ENCODE assay signal across 13 cellular contexts in genomic region chr22:50207383-50208031, GRCh38. TPM values are rescaled to one million over a fixed set of nuclear protein-coding genes. Genes with fewer than 3 reads are reported as not detected.
DNase-seq lines count a peak whose midpoint lies in the region; ATAC-seq lines count a peak whose summit lies in the region.
"Had no signal": no experiment of that assay in that cellular context is flagged by ENCODE, and none has a peak within 500 bp of the region (broad histone marks: within the 10 kb centered on the region; RNA-seq: fewer than 3 reads in every experiment).

No MANE protein-coding gene starts in this region.

- peaks cover 56% of the 10 kb centered on the region for H3K4me1 Mint-ChIP-seq in dendritic cell treated with granulocyte-macrophage colony-stimulating factor and Interleukin-4, amounts not matched to agents 40 ng/mL and 50 ng/mL, for 4 days (ENCODE audit: low read depth)
- H3K4me1 Mint-ChIP-seq in activated T-helper 1 cell treated with anti-CD3 and anti-CD28 coated beads, Interleukin-12 subunit alpha, Interleukin-12 subunit beta, Interleukin-2, Interleukin-4 antibody, amounts not matched to agents 30 ng/mL and 10 ng/mL and 1 ng/mL, durations not matched to agents 14 hours and 24 hours and 36 hours (ENCODE audit: low read depth), result peaks cover 12% of the 10 kb centered on the region

- H4K91ac ChIP-seq in neuronal stem cell (ENCODE audit: low read depth, low read length, poor library complexity), result no peak overlapping the region

- no peak overlapping the region for H2AFZ ChIP-seq in neuronal stem cell (ENCODE audit: low read length)

- H3K18ac ChIP-seq in neuronal stem cell (ENCODE audit: low read length), result no peak overlapping the region

- in situ Hi-C loops in G401 (cut with HindIII; ENCODE audit: low sequenced_read_pairs), result no loop called here

- H2BK12ac ChIP-seq in neuronal stem cell (ENCODE audit: low read length), result no peak overlapping the region

- ATAC-seq in stimulated activated naive CD8-positive, alpha-beta T cell treated with anti-CD3 and anti-CD28 coated beads, Interleukin-15, Interleukin-2, amounts not matched to agents 100 U/mL and 50 U/mL, for 24 hours, result no peak

- H3K4me3 ChIP-seq in neuronal stem cell (ENCODE audit: low read length in 2 of 2), result no peak overlapping the region

- H3K27me3 ChIP-seq in neuronal stem cell (ENCODE audit: control insufficient read depth in 3 of 3, insufficient read depth in 3 of 3, low read depth in 1 of 3, low read length in 3 of 3), result no peaks in the 10 kb centered on the region

- peak overlapping the region; percentile 6 for H4K8ac ChIP-seq in neuronal stem cell (ENCODE audit: low read depth, low read length)

- peaks cover 33 to 77% of the 10 kb centered on the region in 2 donors for H3K36me3 ChIP-seq in neuronal stem cell (replicated peaks in 1 of 2; ENCODE audit: control insufficient read depth in 2 of 2, insufficient read depth in 2 of 2, low read length in 2 of 2)

- no peak overlapping the region for H2AK5ac ChIP-seq in neuronal stem cell (ENCODE audit: low read depth, low read length)

- WGBS in neuronal stem cell (ENCODE audit: extremely low coverage in 2 of 2, insufficient read length in 2 of 2, insufficient replicate concordance in 1 of 2), 2 donors, result no CpG with 5 or more reads among the region's 22 CpGs

- no peaks in the 10 kb centered on the region for H3K27me3 Mint-ChIP-seq in dendritic cell treated with granulocyte-macrophage colony-stimulating factor and Interleukin-4, amounts not matched to agents 40 ng/mL and 50 ng/mL, for 4 days
- H3K27me3 Mint-ChIP-seq in activated T-helper 1 cell treated with anti-CD3 and anti-CD28 coated beads, Interleukin-12 subunit alpha, Interleukin-12 subunit beta, Interleukin-2, Interleukin-4 antibody, amounts not matched to agents 30 ng/mL and 10 ng/mL and 1 ng/mL, durations not matched to agents 14 hours and 24 hours and 36 hours (ENCODE audit: insufficient read depth), result no peaks in the 10 kb centered on the region
- H3K27me3 Mint-ChIP-seq: activated naive CD8-positive, alpha-beta T cell treated with anti-CD3 and anti-CD28 coated beads, Interleukin-2, amount 10 ng/mL, durations not matched to agents 7 days and 5 days had no signal

- H3K9ac ChIP-seq in neuronal stem cell (ENCODE audit: low read depth, low read length, poor library complexity), result no peak overlapping the region

- peaks cover 0 to 8% of the 10 kb centered on the region in 2 donors for H3K4me1 ChIP-seq in neuronal stem cell (ENCODE audit: control insufficient read depth in 2 of 2, insufficient read depth in 1 of 2, low read depth in 1 of 2, low read length in 2 of 2)

- no peak overlapping the region for H2BK5ac ChIP-seq in neuronal stem cell (ENCODE audit: low read length)

- H3K23ac ChIP-seq in neuronal stem cell (ENCODE audit: low read depth, low read length, poor library complexity), result no peak overlapping the region

- peaks cover 5% of the 10 kb centered on the region for H3K79me1 ChIP-seq in neuronal stem cell (ENCODE audit: low read depth, low read length)

- H3K4me2 ChIP-seq in neuronal stem cell (ENCODE audit: insufficient read depth, low read length, poor library complexity, severe bottlenecking), result no peak overlapping the region

- no peak overlapping the region for H3K27ac ChIP-seq in neuronal stem cell (replicated peaks; ENCODE audit: low read length)

- H3K27ac Mint-ChIP-seq in dendritic cell treated with granulocyte-macrophage colony-stimulating factor and Interleukin-4, amounts not matched to agents 40 ng/mL and 50 ng/mL, for 4 days, result peak overlapping the region; percentile 32
- no peak overlapping the region for H3K27ac Mint-ChIP-seq in activated T-helper 1 cell treated with anti-CD3 and anti-CD28 coated beads, Interleukin-12 subunit alpha, Interleukin-12 subunit beta, Interleukin-2, Interleukin-4 antibody, amounts not matched to agents 30 ng/mL and 10 ng/mL and 1 ng/mL, durations not matched to agents 14 hours and 24 hours and 36 hours
- H3K27ac Mint-ChIP-seq: activated naive CD8-positive, alpha-beta T cell treated with anti-CD3 and anti-CD28 coated beads, Interleukin-2, amount 10 ng/mL, durations not matched to agents 7 days and 5 days had no signal

- H2BK15ac ChIP-seq in neuronal stem cell (ENCODE audit: low read length), result no peak overlapping the region

- no peak overlapping the region for H3K14ac ChIP-seq in neuronal stem cell (ENCODE audit: low read length)

- intact Hi-C loops in dendritic cell treated with granulocyte-macrophage colony-stimulating factor and Interleukin-4, amounts not matched to agents 40 ng/mL and 50 ng/mL, for 4 days (cut with micrococcal nuclease), result loop anchor here (5.0 to 10.0 kb wide), 2 partner anchors 40 to 273 kb away; no protein-coding TSS in a partner anchor
- intact Hi-C loops in activated T-helper 1 cell treated with anti-CD3 and anti-CD28 coated beads, Interleukin-12 subunit alpha, Interleukin-12 subunit beta, Interleukin-2, Interleukin-4 antibody, amounts not matched to agents 30 ng/mL and 10 ng/mL and 1 ng/mL, durations not matched to agents 14 hours and 24 hours and 36 hours (cut with micrococcal nuclease), result loop anchor here (2.0 kb wide), 1 partner anchor 17 kb away; no protein-coding TSS in a partner anchor

- no peak overlapping the region for H3K4ac ChIP-seq in neuronal stem cell (ENCODE audit: low read length)

- no peak overlapping the region for H2BK120ac ChIP-seq in neuronal stem cell (ENCODE audit: low read depth, low read length)

- peaks cover 2 to 14% of the 10 kb centered on the region in 2 donors for H3K9me3 ChIP-seq in neuronal stem cell (replicated peaks in 1 of 2; ENCODE audit: control insufficient read depth in 2 of 2, insufficient read depth in 1 of 2, low read depth in 1 of 2, low read length in 2 of 2)

- H3K36me3 Mint-ChIP-seq in dendritic cell treated with granulocyte-macrophage colony-stimulating factor and Interleukin-4, amounts not matched to agents 40 ng/mL and 50 ng/mL, for 4 days (ENCODE audit: low read depth), result peaks cover 90% of the 10 kb centered on the region
- H3K36me3 Mint-ChIP-seq in activated T-helper 1 cell treated with anti-CD3 and anti-CD28 coated beads, Interleukin-12 subunit alpha, Interleukin-12 subunit beta, Interleukin-2, Interleukin-4 antibody, amounts not matched to agents 30 ng/mL and 10 ng/mL and 1 ng/mL, durations not matched to agents 14 hours and 24 hours and 36 hours (ENCODE audit: low read depth), result peaks cover 26% of the 10 kb centered on the region

- H3K9me3 Mint-ChIP-seq in dendritic cell treated with granulocyte-macrophage colony-stimulating factor and Interleukin-4, amounts not matched to agents 40 ng/mL and 50 ng/mL, for 4 days, result no peaks in the 10 kb centered on the region
- H3K9me3 Mint-ChIP-seq in activated T-helper 1 cell treated with anti-CD3 and anti-CD28 coated beads, Interleukin-12 subunit alpha, Interleukin-12 subunit beta, Interleukin-2, Interleukin-4 antibody, amounts not matched to agents 30 ng/mL and 10 ng/mL and 1 ng/mL, durations not matched to agents 14 hours and 24 hours and 36 hours, result no peaks in the 10 kb centered on the region
- H3K9me3 Mint-ChIP-seq: activated naive CD8-positive, alpha-beta T cell treated with anti-CD3 and anti-CD28 coated beads, Interleukin-2, amount 10 ng/mL, durations not matched to agents 7 days and 5 days had no signal

- DNase-seq in G401 (ENCODE audit: low spot score), result peak; percentile 7
- no peak for DNase-seq in neuronal stem cell (ENCODE audit: low spot score)
- DNase-seq in activated T-helper 1 cell treated with anti-CD3 and anti-CD28 coated beads, Interleukin-12 subunit alpha, Interleukin-12 subunit beta, Interleukin-2, Interleukin-4 antibody, amounts not matched to agents 30 ng/mL and 10 ng/mL and 1 ng/mL, durations not matched to agents 14 hours and 24 hours and 36 hours (ENCODE audit: low spot score), result no peak
- DNase-seq in dedifferentiated amniotic fluid mesenchymal stem cell (ENCODE audit: extremely low spot score), result no peak
- no peak for DNase-seq in stimulated activated naive CD8-positive, alpha-beta T cell treated with anti-CD3 and anti-CD28 coated beads, Interleukin-15, Interleukin-2, amounts not matched to agents 100 U/mL and 50 U/mL, for 24 hours
- DNase-seq: activated CD4-positive, alpha-beta T cell treated with anti-CD3 and anti-CD28 coated beads for 4 hours; activated naive CD8-positive, alpha-beta T cell treated with anti-CD3 and anti-CD28 coated beads, Interleukin-2, amount 10 ng/mL, durations not matched to agents 7 days and 5 days; KG1; NCI-H1417 treated with DMSO at 0.1 percent for 48 hours; SHP77 treated with DMSO at 0.1 percent for 48 hours; stimulated activated CD4-positive, alpha-beta T cell treated with anti-CD3 and anti-CD28 coated beads, Interleukin-4, amount 100 ng/mL, for 1 hour; T-helper 9 cell had no signal

- H3K4me3 Mint-ChIP-seq in dendritic cell treated with granulocyte-macrophage colony-stimulating factor and Interleukin-4, amounts not matched to agents 40 ng/mL and 50 ng/mL, for 4 days, result no peak overlapping the region
- no peak overlapping the region for H3K4me3 Mint-ChIP-seq in activated T-helper 1 cell treated with anti-CD3 and anti-CD28 coated beads, Interleukin-12 subunit alpha, Interleukin-12 subunit beta, Interleukin-2, Interleukin-4 antibody, amounts not matched to agents 30 ng/mL and 10 ng/mL and 1 ng/mL, durations not matched to agents 14 hours and 24 hours and 36 hours
- H3K4me3 Mint-ChIP-seq: activated naive CD8-positive, alpha-beta T cell treated with anti-CD3 and anti-CD28 coated beads, Interleukin-2, amount 10 ng/mL, durations not matched to agents 7 days and 5 days had no signal

RNA-seq across cellular contexts. Expression of gene SELENOO, which starts 6.7 kb away (rescaled TPM):
- total RNA-seq in G401 (2014; rRNA removed; shearing (Covaris generic)), result 25.5 and 40.7 TPM in 2 replicates
- 11.5 TPM for polyA plus RNA-seq in neuronal stem cell (2013, experiment 1 of 2)
- polyA plus RNA-seq in neuronal stem cell (2013, experiment 2 of 2), result 11.4 TPM
- total RNA-seq in activated T-helper 1 cell treated with anti-CD3 and anti-CD28 coated beads, Interleukin-12 subunit alpha, Interleukin-12 subunit beta, Interleukin-2, Interleukin-4 antibody, amounts not matched to agents 30 ng/mL and 10 ng/mL and 1 ng/mL, durations not matched to agents 14 hours and 24 hours and 36 hours, result 23.7 and 25.9 TPM in 2 replicates

RNA-seq across cellular contexts. Expression of gene TRABD, which starts 21.8 kb away (rescaled TPM):
- 73.9 and 83.5 TPM in 2 replicates for total RNA-seq in G401 (2014; rRNA removed; shearing (Covaris generic))
- polyA plus RNA-seq in neuronal stem cell (2013, experiment 1 of 2), result 34.5 TPM
- polyA plus RNA-seq in neuronal stem cell (2013, experiment 2 of 2), result 33.8 TPM
- 94.1 and 96.8 TPM in 2 replicates for total RNA-seq in activated T-helper 1 cell treated with anti-CD3 and anti-CD28 coated beads, Interleukin-12 subunit alpha, Interleukin-12 subunit beta, Interleukin-2, Interleukin-4 antibody, amounts not matched to agents 30 ng/mL and 10 ng/mL and 1 ng/mL, durations not matched to agents 14 hours and 24 hours and 36 hours

RNA-seq across cellular contexts. Expression of gene PANX2, which starts 37.0 kb away (rescaled TPM):
- total RNA-seq in G401 (2014; rRNA removed; shearing (Covaris generic)), result 0.62 and 1.4 TPM in 2 replicates
- polyA plus RNA-seq in neuronal stem cell (2013, experiment 1 of 2), result 3.0 TPM
- polyA plus RNA-seq in neuronal stem cell (2013, experiment 2 of 2), result 3.1 TPM
- total RNA-seq in activated T-helper 1 cell treated with anti-CD3 and anti-CD28 coated beads, Interleukin-12 subunit alpha, Interleukin-12 subunit beta, Interleukin-2, Interleukin-4 antibody, amounts not matched to agents 30 ng/mL and 10 ng/mL and 1 ng/mL, durations not matched to agents 14 hours and 24 hours and 36 hours, result 0.36 and 0.64 TPM in 2 replicates

RNA-seq across cellular contexts. Expression of gene TUBGCP6, which starts 37.3 kb away (rescaled TPM):
- 15.1 and 17.0 TPM in 2 replicates for total RNA-seq in G401 (2014; rRNA removed; shearing (Covaris generic))
- polyA plus RNA-seq in neuronal stem cell (2013, experiment 1 of 2), result 12.1 TPM
- 12.1 TPM for polyA plus RNA-seq in neuronal stem cell (2013, experiment 2 of 2)
- total RNA-seq in activated T-helper 1 cell treated with anti-CD3 and anti-CD28 coated beads, Interleukin-12 subunit alpha, Interleukin-12 subunit beta, Interleukin-2, Interleukin-4 antibody, amounts not matched to agents 30 ng/mL and 10 ng/mL and 1 ng/mL, durations not matched to agents 14 hours and 24 hours and 36 hours, result 52.1 and 54.6 TPM in 2 replicates

RNA-seq across cellular contexts. Expression of gene HDAC10, which starts 43.6 kb away (rescaled TPM):
- total RNA-seq in G401 (2014; rRNA removed; shearing (Covaris generic)), result 6.1 and 28.5 TPM in 2 replicates
- 20.1 TPM for polyA plus RNA-seq in neuronal stem cell (2013, experiment 1 of 2)
- 18.8 TPM for polyA plus RNA-seq in neuronal stem cell (2013, experiment 2 of 2)
- 67.4 and 68.1 TPM in 2 replicates for total RNA-seq in activated T-helper 1 cell treated with anti-CD3 and anti-CD28 coated beads, Interleukin-12 subunit alpha, Interleukin-12 subunit beta, Interleukin-2, Interleukin-4 antibody, amounts not matched to agents 30 ng/mL and 10 ng/mL and 1 ng/mL, durations not matched to agents 14 hours and 24 hours and 36 hours
